ENCODE assay signal across 9 cellular contexts in genomic region chr17:73342057-73342522, GRCh38. TPM values are rescaled to one million over a fixed set of nuclear protein-coding genes. Genes with fewer than 3 reads are reported as not detected.
DNase-seq lines count a peak whose midpoint lies in the region; ATAC-seq and TF ChIP-seq lines count a peak whose summit lies in the region.
"Had no signal": no experiment of that assay in that cellular context is flagged by ENCODE, and none has a peak within 500 bp of the region (broad histone marks: within the 10 kb centered on the region; RNA-seq: fewer than 3 reads in every experiment).

No MANE protein-coding gene starts in this region.

- H3K36me3 ChIP-seq in mammary epithelial cell (ENCODE audit: insufficient read depth, low read length) (no peaks in the 10 kb centered on the region), stomach smooth muscle (ENCODE audit: control insufficient read depth in 2 of 2, insufficient read depth in 2 of 2, low read length in 2 of 2) (no peaks in the 10 kb centered on the region)

- H3K4me1 ChIP-seq in mammary epithelial cell (ENCODE audit: insufficient read depth, low read length) = peaks cover 33% of the 10 kb centered on the region
- peaks cover 61% of the 10 kb centered on the region for H3K4me1 ChIP-seq in stomach smooth muscle (ENCODE audit: control insufficient read depth, insufficient read depth, low read length)

- H3K4me2 ChIP-seq in mammary epithelial cell (ENCODE audit: insufficient read depth, low read depth, low read length) = peak overlapping the region; percentile 60

- peak overlapping the region; percentile 77 for H3K9ac ChIP-seq in mammary epithelial cell (ENCODE audit: insufficient read depth, low read length)
- peak overlapping the region; percentile 51 to 54 for H3K9ac ChIP-seq in stomach smooth muscle (ENCODE audit: low read length in 2 of 2)

- no peak for TF ChIP-seq CTCF in mammary epithelial cell (conservative IDR thresholded peaks at IDR 0.05 in 1 of 2, IDR thresholded peaks at IDR 0.05 in 1 of 2; ENCODE audit: extremely low read depth in 1 of 2, insufficient read depth in 1 of 2, low read depth in 1 of 2, low read length in 2 of 2)

- no TSS peak for BruUV-seq in mammary epithelial cell (replicated peaks; lab: Mats Ljungman, UMichigan)

- H3K27ac ChIP-seq in mammary epithelial cell (ENCODE audit: insufficient read depth, low read depth, low read length) (peak overlapping the region; percentile 96), stomach smooth muscle (ENCODE audit: low read length) (peak overlapping the region; percentile 96)
- H3K27ac ChIP-seq: 22Rv1 had no signal

- H2AFZ ChIP-seq in mammary epithelial cell (ENCODE audit: low read depth, low read length) = peak overlapping the region; percentile 45

- DNase-seq in DMS153 (lab: John Stamatoyannopoulos, UW) (peak; percentile 59), DMS153 treated with DMSO at 0.1 percent for 48 hours (lab: John Stamatoyannopoulos, UW; ENCODE audit: unreplicated experiment) (no peak), mammary epithelial cell (peak; percentile 96), islet precursor cell (peak; percentile 95), T-helper 2 cell (no peak)
- no peak for DNase-seq in activated naive CD4-positive, alpha-beta T cell treated with anti-CD3 and anti-CD28 coated beads, Interleukin-2, amount 50 U/mL, for 16 hours

- dilution Hi-C loops in mammary epithelial cell (cut with HindIII; ENCODE audit: low sequenced_read_pairs) = no loop called here

- H3K27me3 ChIP-seq in mammary epithelial cell (ENCODE audit: insufficient read depth, low read length) (no peaks in the 10 kb centered on the region), stomach smooth muscle (ENCODE audit: control insufficient read depth in 1 of 2, insufficient read depth in 2 of 2, low read length in 2 of 2) (no peaks in the 10 kb centered on the region)

- intact Hi-C loops in mammary epithelial cell (cut with micrococcal nuclease) = no loop called here

- H3K4me3 ChIP-seq in mammary epithelial cell (replicated peaks in 1 of 3; ENCODE audit: insufficient read depth in 1 of 3, low read depth in 2 of 3, low read length in 3 of 3) (no peak overlapping the region), stomach smooth muscle (ENCODE audit: low read length in 2 of 2) (peak overlapping the region in 1 of 2 donors; percentile 40)

- 8% methylated on average over 9 of the region's 12 CpGs for WGBS in mammary epithelial cell (ENCODE audit: low coverage, missing lambda C conversion rate)

- in situ Hi-C loops in mammary epithelial cell (cut with MboI; ENCODE audit: low sequenced_read_pairs in 2 of 2) = no loop called here

- no peak for ATAC-seq in GM21381 (IDR thresholded peaks at IDR 0.05; ENCODE audit: unreplicated experiment)

- CTCF ChIA-PET in mammary epithelial cell (lab: Charles Lee; ENCODE audit: low non-redundant PET) = interaction anchor here (0.6 kb wide), 1 partner anchor 9 kb away, joined by 16 read pairs; no protein-coding TSS in a partner anchor

- H3K9me3 ChIP-seq in mammary epithelial cell (replicated peaks; ENCODE audit: insufficient read depth, low read length) (no peaks in the 10 kb centered on the region), stomach smooth muscle (ENCODE audit: control insufficient read depth in 2 of 2, low read length in 2 of 2) (no peaks in the 10 kb centered on the region)

- H4K20me1 ChIP-seq in mammary epithelial cell (ENCODE audit: insufficient read depth, low read length) = no peaks in the 10 kb centered on the region

- H3K79me2 ChIP-seq in mammary epithelial cell (ENCODE audit: insufficient read depth, low read length) = no peaks in the 10 kb centered on the region

RNA-seq across cellular contexts. Expression of gene CDC42EP4, which starts 30.3 kb away (rescaled TPM):
- 10 to 100 TPM; 21.4 to 25.3 TPM for total RNA-seq in mammary epithelial cell
- 17.2 TPM for polyA plus RNA-seq in mammary epithelial cell
- 20.4 TPM for polyA minus RNA-seq in mammary epithelial cell

Comparison
In these comparisons a context has a peak if more than half of its experiments do, and no peak if none do; other contexts are left out.
1. DNase-seq: peak in DMS153 (single experiment), mammary epithelial cell (single experiment) and islet precursor cell (single experiment); none in DMS153 treated with DMSO at 0.1 percent for 48 hours (single experiment), T-helper 2 cell (0 of 5) and activated naive CD4-positive, alpha-beta T cell treated with anti-CD3 and anti-CD28 coated beads, Interleukin-2, amount 50 U/mL, for 16 hours (single experiment).